In genomic region chr3:26118165-26118564, GRCh38 we compare ENCODE assay signal across 10 cellular contexts.
DNase-seq lines count a peak whose midpoint lies in the region; ATAC-seq and TF ChIP-seq lines count a peak whose summit lies in the region.
"Had no signal": no experiment of that assay in that cellular context is flagged by ENCODE, and none has a peak within 500 bp of the region (broad histone marks: within the 10 kb centered on the region; RNA-seq: fewer than 3 reads in every experiment).

No MANE protein-coding gene starts in this region.

- POLR2A ChIA-PET in A673 (lab: Charles Lee; ENCODE audit: low non-redundant PET): no interaction called here
- POLR2A ChIA-PET in WTC11 (lab: Charles Lee): no interaction called here

- no peak overlapping the region for H3K4me3 ChIP-seq in A673 (ENCODE audit: low read depth, low read length, poor library complexity, severe bottlenecking)

- H3K36me3 Mint-ChIP-seq in WTC11: no peaks in the 10 kb centered on the region

- CTCF ChIA-PET in A673 (lab: Charles Lee) (interaction anchor here (1.3 kb wide), 1 partner anchor 214 kb away, joined by 5 read pairs; no protein-coding TSS in a partner anchor), WTC11 (lab: Charles Lee) (interaction anchor here (0.6 to 2.3 kb wide), 17 partner anchors 10 to 1308 kb away, joined by 3 to 20 read pairs (median 4); partner anchors contain the start of gene NGLY1)

- peak; percentile 46; the same call in 1 of the 2 replicates for TF ChIP-seq CTCF in A673 (conservative IDR thresholded peaks at IDR 0.05; ENCODE audit: low read depth, low read length)
- TF ChIP-seq CTCF in WTC11 (IDR thresholded peaks at IDR 0.05): 0 out of 2 replicates have a peak, but pooled peaks have one; percentile 17

- H3K36me3 ChIP-seq in A673 (ENCODE audit: insufficient read depth, low read length, poor library complexity, severe bottlenecking): no peaks in the 10 kb centered on the region

- H3K9me3 Mint-ChIP-seq in WTC11: peaks cover 5% of the 10 kb centered on the region

- no peaks in the 10 kb centered on the region for H3K27me3 ChIP-seq in A673 (replicated peaks; ENCODE audit: insufficient read depth, low read depth, low read length, poor library complexity)

- H3K27ac Mint-ChIP-seq in WTC11: no peak overlapping the region
- H3K27ac Mint-ChIP-seq: HFFc6 had no signal

- peaks cover 6% of the 10 kb centered on the region; the same call in 1 of the 2 replicates for H3K4me1 Mint-ChIP-seq in WTC11

- no peaks in the 10 kb centered on the region for H3K4me1 ChIP-seq in A673 (ENCODE audit: insufficient read depth, low read length, poor library complexity, severe bottlenecking)
- H3K4me1 ChIP-seq: Caco-2 had no signal

- no peak overlapping the region for H3K27ac ChIP-seq in A673 (ENCODE audit: low read depth, low read length, poor library complexity, severe bottlenecking)

- H3K9me3 ChIP-seq in A673 (ENCODE audit: low read depth, low read length, poor library complexity, severe bottlenecking): no peaks in the 10 kb centered on the region
- H3K9me3 ChIP-seq: Caco-2 had no signal

- no peaks in the 10 kb centered on the region for H3K27me3 Mint-ChIP-seq in WTC11 (ENCODE audit: low read depth)

- no TSS peak for BruUV-seq in A673 (replicated peaks; lab: Mats Ljungman, UMichigan)

- intact Hi-C loops in A673 (cut with micrococcal nuclease; ENCODE audit: unreplicated experiment): loop anchor here (5.0 kb wide), 1 partner anchor 471 kb away; no protein-coding TSS in a partner anchor
- intact Hi-C loops in head of caudate nucleus (cut with DNase I): no loop called here

- ATAC-seq in GM18909 (IDR thresholded peaks at IDR 0.05; ENCODE audit: poor library complexity, unreplicated experiment) (peak; percentile 59), HG03442 (IDR thresholded peaks at IDR 0.05; ENCODE audit: unreplicated experiment) (peak; percentile 64), WTC11 (peak; percentile 99), HG02973 (IDR thresholded peaks at IDR 0.05; ENCODE audit: unreplicated experiment) (no peak)

- DNase-seq in A673 (ENCODE audit: low spot score): peak; percentile 49
- peak; percentile 53 for DNase-seq in WTC11 (ENCODE audit: low spot score)
- DNase-seq in head of caudate nucleus: no peak
- no peak for DNase-seq in activated T-cell treated with anti-CD3 and anti-CD28 coated beads, Interleukin-2, amount 50 U/mL, for 1 hour
- DNase-seq in Ammon's horn (ENCODE audit: low spot score): no peak
- DNase-seq: HFFc6 had no signal

- no peak overlapping the region for H3K4me3 Mint-ChIP-seq in WTC11
- H3K4me3 Mint-ChIP-seq: HFFc6 had no signal

TF ChIP-seq in WTC11, 78 proteins besides CTCF, POLR2A, EP300 and RAD21:
- TF ChIP-seq ZNF232 (CRISPR knock-in tag; IDR thresholded peaks at IDR 0.05) (no peak), ZBTB21 (CRISPR knock-in tag; IDR thresholded peaks at IDR 0.05; ENCODE audit: borderline replicate concordance) (no peak), ZMAT4 (CRISPR knock-in tag; IDR thresholded peaks at IDR 0.05) (no peak), ZNF219 (CRISPR knock-in tag; IDR thresholded peaks at IDR 0.05; ENCODE audit: borderline replicate concordance) (no peak), GRHL2 (CRISPR knock-in tag; IDR thresholded peaks at IDR 0.05; ENCODE audit: insufficient replicate concordance, severe bottlenecking) (no peak), ZBTB43 (CRISPR knock-in tag; IDR thresholded peaks at IDR 0.05) (no peak), FOXP1 (CRISPR knock-in tag; IDR thresholded peaks at IDR 0.05; ENCODE audit: borderline replicate concordance) (no peak), IRF1 (CRISPR knock-in tag; IDR thresholded peaks at IDR 0.05) (no peak), ESRRA (CRISPR knock-in tag; IDR thresholded peaks at IDR 0.05; ENCODE audit: borderline replicate concordance) (no peak), FOXJ3 (CRISPR knock-in tag; IDR thresholded peaks at IDR 0.05; ENCODE audit: borderline replicate concordance) (no peak), TP53 (CRISPR knock-in tag; IDR thresholded peaks at IDR 0.05) (no peak), E2F1 (CRISPR knock-in tag; IDR thresholded peaks at IDR 0.05) (no peak), TEAD1 (CRISPR knock-in tag; IDR thresholded peaks at IDR 0.05) (no peak), RORB (CRISPR knock-in tag; IDR thresholded peaks at IDR 0.05) (no peak), NR3C1 (CRISPR knock-in tag; conservative IDR thresholded peaks at IDR 0.05; ENCODE audit: low read depth) (no peak), MLX (CRISPR knock-in tag; IDR thresholded peaks at IDR 0.05) (no peak), MAX (CRISPR knock-in tag; IDR thresholded peaks at IDR 0.05) (no peak)
TF ChIP-seq in WTC11: peak in this region for 0.

Comparison
In these comparisons a context has a peak if more than half of its experiments do, and no peak if none do; other contexts are left out.
1. DNase-seq: peak in A673 (single experiment) and WTC11 (single experiment); none in head of caudate nucleus (0 of 42), activated T-cell treated with anti-CD3 and anti-CD28 coated beads, Interleukin-2, amount 50 U/mL, for 1 hour (single experiment) and Ammon's horn (single experiment).